Comparison of ENCODE assay signal across 8 cellular contexts in the genomic region with DNA sequence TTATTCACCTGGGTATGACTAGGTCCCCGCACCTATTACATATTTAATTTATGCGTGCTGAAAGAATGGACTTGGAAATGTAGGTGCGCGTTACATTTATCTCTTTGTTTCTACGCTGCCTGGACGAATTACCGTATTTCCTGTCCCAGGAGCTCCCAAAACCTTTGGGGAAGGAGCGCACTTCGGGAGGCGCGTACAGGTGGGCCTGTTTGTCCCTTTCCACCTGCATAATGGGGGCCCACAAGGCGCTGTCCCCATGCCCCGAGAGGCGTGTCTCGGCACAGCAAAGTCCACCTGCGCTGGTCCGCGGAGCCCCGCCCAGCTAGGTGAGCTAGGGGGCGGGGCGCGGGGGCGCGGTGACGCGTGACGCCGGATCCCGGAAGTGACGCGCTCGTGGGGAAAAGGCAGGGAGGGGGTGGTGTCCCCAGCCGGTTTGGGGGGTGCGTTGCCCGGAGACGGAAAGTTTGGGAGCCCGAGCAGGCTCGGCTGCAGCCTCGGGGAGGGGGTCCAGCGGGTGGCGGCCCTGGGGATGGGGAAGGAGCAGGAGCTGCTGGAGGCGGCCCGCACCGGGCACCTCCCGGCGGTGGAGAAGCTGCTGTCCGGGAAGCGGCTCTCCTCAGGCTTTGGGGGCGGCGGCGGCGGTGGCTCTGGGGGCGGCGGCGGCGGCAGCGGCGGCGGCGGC. TPM values are rescaled to one million over a fixed set of nuclear protein-coding genes. Genes with fewer than 3 reads are reported as not detected.
DNase-seq lines count a peak whose midpoint lies in the region; ATAC-seq and TF ChIP-seq lines count a peak whose summit lies in the region.

A gene with protein sequence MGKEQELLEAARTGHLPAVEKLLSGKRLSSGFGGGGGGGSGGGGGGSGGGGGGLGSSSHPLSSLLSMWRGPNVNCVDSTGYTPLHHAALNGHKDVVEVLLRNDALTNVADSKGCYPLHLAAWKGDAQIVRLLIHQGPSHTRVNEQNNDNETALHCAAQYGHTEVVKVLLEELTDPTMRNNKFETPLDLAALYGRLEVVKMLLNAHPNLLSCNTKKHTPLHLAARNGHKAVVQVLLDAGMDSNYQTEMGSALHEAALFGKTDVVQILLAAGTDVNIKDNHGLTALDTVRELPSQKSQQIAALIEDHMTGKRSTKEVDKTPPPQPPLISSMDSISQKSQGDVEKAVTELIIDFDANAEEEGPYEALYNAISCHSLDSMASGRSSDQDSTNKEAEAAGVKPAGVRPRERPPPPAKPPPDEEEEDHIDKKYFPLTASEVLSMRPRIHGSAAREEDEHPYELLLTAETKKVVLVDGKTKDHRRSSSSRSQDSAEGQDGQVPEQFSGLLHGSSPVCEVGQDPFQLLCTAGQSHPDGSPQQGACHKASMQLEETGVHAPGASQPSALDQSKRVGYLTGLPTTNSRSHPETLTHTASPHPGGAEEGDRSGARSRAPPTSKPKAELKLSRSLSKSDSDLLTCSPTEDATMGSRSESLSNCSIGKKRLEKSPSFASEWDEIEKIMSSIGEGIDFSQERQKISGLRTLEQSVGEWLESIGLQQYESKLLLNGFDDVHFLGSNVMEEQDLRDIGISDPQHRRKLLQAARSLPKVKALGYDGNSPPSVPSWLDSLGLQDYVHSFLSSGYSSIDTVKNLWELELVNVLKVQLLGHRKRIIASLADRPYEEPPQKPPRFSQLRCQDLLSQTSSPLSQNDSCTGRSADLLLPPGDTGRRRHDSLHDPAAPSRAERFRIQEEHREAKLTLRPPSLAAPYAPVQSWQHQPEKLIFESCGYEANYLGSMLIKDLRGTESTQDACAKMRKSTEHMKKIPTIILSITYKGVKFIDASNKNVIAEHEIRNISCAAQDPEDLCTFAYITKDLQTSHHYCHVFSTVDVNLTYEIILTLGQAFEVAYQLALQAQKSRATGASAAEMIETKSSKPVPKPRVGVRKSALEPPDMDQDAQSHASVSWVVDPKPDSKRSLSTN (plus strand): TSS at position 382 of the 682 bp plus-strand sequence. CDS start 148 bp downstream, at position 530.

- H3K4me3 Mint-ChIP-seq in activated naive CD4-positive, alpha-beta T cell treated with anti-CD3 and anti-CD28 coated beads, Interleukin-2, amount 10 ng/mL, durations not matched to agents 7 days and 5 days = peak within 1 kb of the TSS; percentile 97
- H3K4me3 Mint-ChIP-seq in glutamatergic neuron (ENCODE audit: unreplicated experiment) = peak within 1 kb of the TSS; percentile 100

- H3K9ac ChIP-seq in BLaER1 = peak within 1 kb of the TSS; percentile 87

- H3K27ac Mint-ChIP-seq in activated naive CD4-positive, alpha-beta T cell treated with anti-CD3 and anti-CD28 coated beads, Interleukin-2, amount 10 ng/mL, durations not matched to agents 7 days and 5 days = peak within 1 kb of the TSS; percentile 95
- H3K27ac Mint-ChIP-seq in glutamatergic neuron (ENCODE audit: unreplicated experiment) = peak within 1 kb of the TSS; percentile 96

- H3K4me2 ChIP-seq in BLaER1 (peak within 1 kb of the TSS; percentile 89), osteoblast (ENCODE audit: insufficient read depth, low read length) (peak within 1 kb of the TSS; percentile 94)

- peak in 1 of 2 donors; percentile 53 for TF ChIP-seq POLR2A in suprapubic skin (IDR thresholded peaks at IDR 0.05)

- peaks cover 40% of the 10 kb centered on the region for H3K4me1 ChIP-seq in BLaER1
- peaks cover 21% of the 10 kb centered on the region for H3K4me1 ChIP-seq in osteoblast (ENCODE audit: insufficient read depth, low read length)
- H3K4me1 ChIP-seq in suprapubic skin = peaks cover 58% of the 10 kb centered on the region

- H3K27ac ChIP-seq in BLaER1 = peak within 1 kb of the TSS; percentile 83
- H3K27ac ChIP-seq in osteoblast (ENCODE audit: low read depth, low read length) = peak within 1 kb of the TSS; percentile 76
- H3K27ac ChIP-seq in suprapubic skin = peak within 1 kb of the TSS; percentile 91

- WGBS in suprapubic skin = under 1% methylated on average over 19 of the region's 60 CpGs

- DNase-seq in Kasumi-1 (lab: John Stamatoyannopoulos, UW) = peak; percentile 55 to 64
- DNase-seq in SK-N-DZ (ENCODE audit: low spot score) = peak; percentile 52
- peak; percentile 92 for DNase-seq in activated naive CD4-positive, alpha-beta T cell treated with anti-CD3 and anti-CD28 coated beads, Interleukin-2, amount 10 ng/mL, durations not matched to agents 7 days and 5 days
- DNase-seq in glutamatergic neuron = peak; percentile 83
- peak; percentile 95 for DNase-seq in osteoblast (ENCODE audit: insufficient read length, low spot score, missing footprints)
- DNase-seq in suprapubic skin (ENCODE audit: low spot score in 2 of 2) = peak; percentile 91 to 93

- peaks cover 23% of the 10 kb centered on the region for H3K27me3 Mint-ChIP-seq in activated naive CD4-positive, alpha-beta T cell treated with anti-CD3 and anti-CD28 coated beads, Interleukin-2, amount 10 ng/mL, durations not matched to agents 7 days and 5 days
- peaks cover 5% of the 10 kb centered on the region for H3K27me3 Mint-ChIP-seq in glutamatergic neuron (ENCODE audit: unreplicated experiment)

- H3K9me3 Mint-ChIP-seq in activated naive CD4-positive, alpha-beta T cell treated with anti-CD3 and anti-CD28 coated beads, Interleukin-2, amount 10 ng/mL, durations not matched to agents 7 days and 5 days = peaks cover 3% of the 10 kb centered on the region
- H3K9me3 Mint-ChIP-seq in glutamatergic neuron (ENCODE audit: unreplicated experiment) = peaks cover 7% of the 10 kb centered on the region

- H3K9me3 ChIP-seq in BLaER1 = no peaks in the 10 kb centered on the region
- no peaks in the 10 kb centered on the region for H3K9me3 ChIP-seq in osteoblast (ENCODE audit: low read depth, low read length)
- no peaks in the 10 kb centered on the region for H3K9me3 ChIP-seq in suprapubic skin

- CTCF ChIA-PET in activated naive CD4-positive, alpha-beta T cell treated with anti-CD3 and anti-CD28 coated beads, Interleukin-2, amount 10 ng/mL, durations not matched to agents 7 days and 5 days (lab: Charles Lee) = no interaction called here

- H4K20me1 ChIP-seq in BLaER1 = peaks cover 39% of the 10 kb centered on the region
- peaks cover 16% of the 10 kb centered on the region for H4K20me1 ChIP-seq in osteoblast (ENCODE audit: insufficient read depth, low read length)

- peak within 1 kb of the TSS; percentile 98 for H3K4me3 ChIP-seq in BLaER1
- H3K4me3 ChIP-seq in osteoblast (ENCODE audit: insufficient read depth, low read length) = peak within 1 kb of the TSS; percentile 87
- peak within 1 kb of the TSS; percentile 98 for H3K4me3 ChIP-seq in suprapubic skin

- peaks cover 10% of the 10 kb centered on the region for H3K36me3 Mint-ChIP-seq in activated naive CD4-positive, alpha-beta T cell treated with anti-CD3 and anti-CD28 coated beads, Interleukin-2, amount 10 ng/mL, durations not matched to agents 7 days and 5 days
- no peaks in the 10 kb centered on the region for H3K36me3 Mint-ChIP-seq in glutamatergic neuron (ENCODE audit: unreplicated experiment)

- no peak for TF ChIP-seq CTCF in glutamatergic neuron (IDR thresholded peaks at IDR 0.05; ENCODE audit: partially characterized antibody, unreplicated experiment)
- no peak for TF ChIP-seq CTCF in osteoblast (IDR thresholded peaks at IDR 0.05; ENCODE audit: extremely low read depth, low read depth, low read length)
- TF ChIP-seq CTCF in suprapubic skin (IDR thresholded peaks at IDR 0.05) = no peak

- H3K36me3 ChIP-seq in BLaER1 (peaks cover 9% of the 10 kb centered on the region), osteoblast (ENCODE audit: insufficient read depth, low read length) (no peaks in the 10 kb centered on the region), suprapubic skin (no peaks in the 10 kb centered on the region)

- peak; percentile 51 for ATAC-seq in GM19438 (IDR thresholded peaks at IDR 0.05; ENCODE audit: low read depth, unreplicated experiment)

- no peaks in the 10 kb centered on the region for H3K27me3 ChIP-seq in BLaER1
- no peaks in the 10 kb centered on the region for H3K27me3 ChIP-seq in osteoblast (ENCODE audit: insufficient read depth, low read length)
- H3K27me3 ChIP-seq in suprapubic skin = no peaks in the 10 kb centered on the region

- peak within 1 kb of the TSS; percentile 93 for H2AFZ ChIP-seq in osteoblast (ENCODE audit: low read length)

- TF ChIP-seq EP300 in suprapubic skin (IDR thresholded peaks at IDR 0.05) = no peak

- peaks cover 47% of the 10 kb centered on the region for H3K4me1 Mint-ChIP-seq in activated naive CD4-positive, alpha-beta T cell treated with anti-CD3 and anti-CD28 coated beads, Interleukin-2, amount 10 ng/mL, durations not matched to agents 7 days and 5 days
- peaks cover 9% of the 10 kb centered on the region for H3K4me1 Mint-ChIP-seq in glutamatergic neuron (ENCODE audit: low read depth, unreplicated experiment)

- peaks cover 73% of the 10 kb centered on the region for H3K79me2 ChIP-seq in osteoblast (ENCODE audit: insufficient read depth, low read length)

RNA-seq across cellular contexts. Expression of the gene that starts here (rescaled TPM):
- polyA plus RNA-seq in SK-N-DZ (2014; cell fraction: cytosol; rRNA removed) = 12.3 and 14.3 TPM in 2 replicates
- polyA plus RNA-seq in SK-N-DZ (2014; cell fraction: nucleus; rRNA removed) = 15.8 and 18.3 TPM in 2 replicates
- total RNA-seq in glutamatergic neuron (ENCODE audit: unreplicated experiment) (76.9 TPM), osteoblast (7.2 and 8.3 TPM in 2 replicates), suprapubic skin (10 to 100 TPM; 24.7 to 34.6 (median 30.5) TPM)

Comparison
In these comparisons a context has a peak if more than half of its experiments do, and no peak if none do; other contexts are left out.
1. Peak in every context shown above with its lines: DNase-seq, ATAC-seq, H3K4me3 ChIP-seq and H3K27ac ChIP-seq.